Comparison of ENCODE assay signal across 1 cellular context in genomic region chr20:20017001-20017851, GRCh38.
TF ChIP-seq lines count a peak whose summit lies in the region.

Gene NAA20, plus strand, starts transcription at chr20:20017362. Its CDS starts 35 bp downstream, at chr20:20017397.

TF ChIP-seq in K562, 482 proteins besides CTCF, POLR2A, EP300 and RAD21 (continued from another document and continues in another):
- TF ChIP-seq RERE (CRISPR knock-in tag; IDR thresholded peaks at IDR 0.05; ENCODE audit: borderline replicate concordance) (no peak), KDM2B (CRISPR knock-in tag; IDR thresholded peaks at IDR 0.05) (no peak), HBP1 (CRISPR knock-in tag; IDR thresholded peaks at IDR 0.05) (no peak), ZNF197 (CRISPR knock-in tag; IDR thresholded peaks at IDR 0.05; ENCODE audit: low read depth) (no peak), CREBBP (IDR thresholded peaks at IDR 0.05; ENCODE audit: low read depth, low read length) (no peak), ETV1 (tag; conservative IDR thresholded peaks at IDR 0.05; ENCODE audit: low read depth) (0 out of 2 replicates have a peak, but pooled peaks have one; percentile 25), ATF7 (IDR thresholded peaks at IDR 0.05) (0 out of 2 replicates have a peak, but pooled peaks have one; percentile 27), SRF (CRISPR knock-in tag; IDR thresholded peaks at IDR 0.05) (no peak), FOXA1 (IDR thresholded peaks at IDR 0.05; ENCODE audit: borderline replicate concordance) (no peak), SMARCE1 (IDR thresholded peaks at IDR 0.05) (no peak), GTF2B (IDR thresholded peaks at IDR 0.05; ENCODE audit: extremely low read depth, insufficient read length) (no peak), ZNF398 (CRISPR knock-in tag; IDR thresholded peaks at IDR 0.05) (no peak), EGR1 (conservative IDR thresholded peaks at IDR 0.05) (no peak), FOXM1 (IDR thresholded peaks at IDR 0.05; ENCODE audit: low read depth) (no peak), FOXM1 (CRISPR knock-in tag; IDR thresholded peaks at IDR 0.05; ENCODE audit: low read depth) (no peak), TEAD1 (CRISPR knock-in tag; IDR thresholded peaks at IDR 0.05) (no peak), ZBTB26 (CRISPR knock-in tag; IDR thresholded peaks at IDR 0.05) (no peak), ATF1 (CRISPR knock-in tag; IDR thresholded peaks at IDR 0.05) (no peak), ATF1 (tag; IDR thresholded peaks at IDR 0.05) (peak; percentile 47; the same call in 1 of the 2 replicates), HDAC6 (IDR thresholded peaks at IDR 0.05; ENCODE audit: low read depth, low read length) (no peak), ZNF408 (CRISPR knock-in tag; IDR thresholded peaks at IDR 0.05; ENCODE audit: low read depth) (no peak), SLC30A9 (CRISPR knock-in tag; IDR thresholded peaks at IDR 0.05) (no peak), MYC (IDR thresholded peaks at IDR 0.05; ENCODE audit: low read depth, low read length) (peak; percentile 68), MYC (CRISPR knock-in tag; IDR thresholded peaks at IDR 0.05; ENCODE audit: borderline replicate concordance, low read depth) (no peak), ZBTB9 (CRISPR knock-in tag; IDR thresholded peaks at IDR 0.05) (no peak), ZNF696 (CRISPR knock-in tag; conservative IDR thresholded peaks at IDR 0.05) (no peak), TAF15 (IDR thresholded peaks at IDR 0.05; ENCODE audit: low read depth, low read length) (no peak), TCFL5 (CRISPR knock-in tag; conservative IDR thresholded peaks at IDR 0.05) (no peak), ELF1 (tag; IDR thresholded peaks at IDR 0.05) (no peak), ETV5 (CRISPR knock-in tag; IDR thresholded peaks at IDR 0.05; ENCODE audit: low read depth) (no peak), ZBTB7A (IDR thresholded peaks at IDR 0.05; ENCODE audit: borderline replicate concordance, control insufficient read depth, low read depth, low read length) (no peak), ZBTB5 (IDR thresholded peaks at IDR 0.05) (no peak), NFIC (IDR thresholded peaks at IDR 0.05) (no peak; the same call in 1 of the 2 replicates), GABPB1 (CRISPR knock-in tag; IDR thresholded peaks at IDR 0.05) (peak; percentile 97), NUFIP1 (IDR thresholded peaks at IDR 0.05; ENCODE audit: partially characterized antibody) (no peak), SRSF3 (IDR thresholded peaks at IDR 0.05; ENCODE audit: insufficient read depth, low read length) (no peak), ATF6 (CRISPR knock-in tag; IDR thresholded peaks at IDR 0.05) (no peak), ZNF586 (CRISPR knock-in tag; conservative IDR thresholded peaks at IDR 0.05) (no peak), PCBP1 (IDR thresholded peaks at IDR 0.05; ENCODE audit: low read depth, low read length, poor library complexity, severe bottlenecking) (no peak), NFATC3 (IDR thresholded peaks at IDR 0.05) (no peak), ZNF717 (CRISPR knock-in tag; IDR thresholded peaks at IDR 0.05) (no peak), ZEB2 (IDR thresholded peaks at IDR 0.05) (0 out of 2 replicates have a peak, but pooled peaks have one; percentile 35), MBD1 (CRISPR knock-in tag; IDR thresholded peaks at IDR 0.05) (no peak), HMBOX1 (IDR thresholded peaks at IDR 0.05) (no peak), YY1 (IDR thresholded peaks at IDR 0.05; ENCODE audit: borderline replicate concordance in 1 of 3, control insufficient read depth in 1 of 3, extremely low read depth in 1 of 3, insufficient read depth in 3 of 3, insufficient read length in 1 of 3, insufficient replicate concordance in 2 of 3, low read depth in 1 of 3, low read length in 2 of 3) (peak in 1 of 3 experiments; percentile 43)
